Comparison of ENCODE assay signal across 11 cellular contexts in genomic region chr16:11896776-11897175, GRCh38. TPM values are rescaled to one million over a fixed set of nuclear protein-coding genes. Genes with fewer than 3 reads are reported as not detected.
DNase-seq lines count a peak whose midpoint lies in the region; ATAC-seq and TF ChIP-seq lines count a peak whose summit lies in the region.
"Had no signal": no experiment of that assay in that cellular context is flagged by ENCODE, and none has a peak within 500 bp of the region (broad histone marks: within the 10 kb centered on the region; RNA-seq: fewer than 3 reads in every experiment).

No MANE protein-coding gene starts in this region.

- H3K27ac Mint-ChIP-seq in CD14-positive monocyte (peak overlapping the region in 4 of 7 donors; percentile 30 to 74 (median 51)), nephron progenitor cell (peak overlapping the region; percentile 78)

- TF ChIP-seq CTCF in CD14-positive monocyte (IDR thresholded peaks at IDR 0.05) = no peak
- no peak for TF ChIP-seq CTCF in cardiac fibroblast (IDR thresholded peaks at IDR 0.05; ENCODE audit: low read depth, low read length)
- no peak for TF ChIP-seq CTCF in nephron progenitor cell (IDR thresholded peaks at IDR 0.05)

- no peak overlapping the region for H3K4me3 ChIP-seq in cardiac fibroblast (replicated peaks in 1 of 2; ENCODE audit: low read depth in 2 of 2, low read length in 2 of 2)
- H3K4me3 ChIP-seq: right lobe of liver had no signal

- H3K36me3 Mint-ChIP-seq in CD14-positive monocyte = peaks cover 28 to 45% of the 10 kb centered on the region in 2 donors
- H3K36me3 Mint-ChIP-seq in nephron progenitor cell (ENCODE audit: low read depth) = peaks cover 49% of the 10 kb centered on the region

- H3K9me3 Mint-ChIP-seq in CD14-positive monocyte = no peaks in the 10 kb centered on the region
- H3K9me3 Mint-ChIP-seq in nephron progenitor cell = no peaks in the 10 kb centered on the region

- H3K27me3 Mint-ChIP-seq in CD14-positive monocyte (ENCODE audit: low read depth in 3 of 3) = no peaks in the 10 kb centered on the region
- H3K27me3 Mint-ChIP-seq in nephron progenitor cell (ENCODE audit: low read depth, poor library complexity) = no peaks in the 10 kb centered on the region

- no peak for DNase-seq in CD14-positive monocyte (ENCODE audit: low spot score)
- DNase-seq in NCI-H526 treated with DMSO at 0.1 percent for 48 hours (lab: John Stamatoyannopoulos, UW) = peak; percentile 8
- DNase-seq in cardiac fibroblast (ENCODE audit: low read depth in 2 of 2) = peak; percentile 54 to 83
- DNase-seq in nephron progenitor cell = no peak
- DNase-seq in midbrain (lab: John Stamatoyannopoulos, UW) = no peak
- DNase-seq: NCI-H2171 treated with DMSO at 0.1 percent for 48 hours, right lobe of liver, SHP77 treated with DMSO at 0.1 percent for 48 hours had no signal

- H3K4me1 Mint-ChIP-seq in CD14-positive monocyte (peaks cover 6% of the 10 kb centered on the region), nephron progenitor cell (peaks cover 8% of the 10 kb centered on the region)

- intact Hi-C loops in CD14-positive monocyte (cut with micrococcal nuclease) = no loop called here

- H3K4me3 Mint-ChIP-seq in CD14-positive monocyte (no peak overlapping the region), nephron progenitor cell (no peak overlapping the region)

- ATAC-seq in HG03457 (IDR thresholded peaks at IDR 0.05; ENCODE audit: unreplicated experiment) = no peak
- no peak for ATAC-seq in HG02642 (IDR thresholded peaks at IDR 0.05; ENCODE audit: poor library complexity, unreplicated experiment)
- no peak for ATAC-seq in GM21529 (IDR thresholded peaks at IDR 0.05; ENCODE audit: unreplicated experiment)

RNA-seq across cellular contexts. Expression of gene GSPT1, which starts 19.0 kb away (rescaled TPM):
- polyA plus RNA-seq in CD14-positive monocyte = 10 to 100 TPM; 47.9 to 48.3 TPM

RNA-seq across cellular contexts. Expression of gene NPIPB2, which starts 45.1 kb away (rescaled TPM):
- under 1 TPM in 1 of 2 donors, not detected in 1; 0.81 TPM for polyA plus RNA-seq in CD14-positive monocyte

RNA-seq across cellular contexts. Expression of gene RSL1D1, which starts 45.4 kb away (rescaled TPM):
- 100 to 1,000 TPM; 124 to 182 TPM for polyA plus RNA-seq in CD14-positive monocyte

Comparison
In these comparisons a context has a peak if more than half of its experiments do, and no peak if none do; other contexts are left out.
1. DNase-seq: peak in NCI-H526 treated with DMSO at 0.1 percent for 48 hours (single experiment) and cardiac fibroblast (2 of 2); none in CD14-positive monocyte (single experiment), nephron progenitor cell (single experiment) and midbrain (single experiment).